In genomic region chr13:37074703-37075102, GRCh38 we compare ENCODE assay signal across 8 cellular contexts. TPM values are rescaled to one million over a fixed set of nuclear protein-coding genes. Genes with fewer than 3 reads are reported as not detected.
DNase-seq lines count a peak whose midpoint lies in the region; ATAC-seq and TF ChIP-seq lines count a peak whose summit lies in the region.

No MANE protein-coding gene starts in this region.

- no peaks in the 10 kb centered on the region for H3K9me3 Mint-ChIP-seq in HFFc6

- H3K4me3 Mint-ChIP-seq in HFFc6, result no peak overlapping the region

- H3K27me3 ChIP-seq in transverse colon, result no peaks in the 10 kb centered on the region
- no peaks in the 10 kb centered on the region for H3K27me3 ChIP-seq in aorta (ENCODE audit: control insufficient read depth in 1 of 2, insufficient read depth in 2 of 2, low read length in 1 of 2)

- TF ChIP-seq CTCF in HFFc6 (IDR thresholded peaks at IDR 0.05) (peak; percentile 80), transverse colon (IDR thresholded peaks at IDR 0.05) (peak; percentile 11 to 41 (median 30))

- H3K4me1 Mint-ChIP-seq in HFFc6 (ENCODE audit: low read depth), result peaks cover 7% of the 10 kb centered on the region

- H3K27me3 Mint-ChIP-seq in HFFc6 (ENCODE audit: insufficient read depth), result no peaks in the 10 kb centered on the region

- H3K27ac Mint-ChIP-seq in HFFc6, result no peak overlapping the region

- no peaks in the 10 kb centered on the region for H3K4me1 ChIP-seq in transverse colon
- no peaks in the 10 kb centered on the region for H3K4me1 ChIP-seq in aorta (ENCODE audit: control insufficient read depth in 1 of 2, insufficient read depth in 2 of 2, low read length in 2 of 2)

- in situ Hi-C loops in transverse colon (cut with MboI; ENCODE audit: low pct_ligation_motif_present in 1 of 4, low pct_unique_long_range_greater_than_20kb in 1 of 4, low sequenced_read_pairs in 3 of 4), result loop anchor here in 2 of 4 donors (25.0 kb wide), 2 partner anchors 538 to 1288 kb away; no protein-coding TSS in a partner anchor

- H3K4me3 ChIP-seq in transverse colon (no peak overlapping the region), aorta (ENCODE audit: low read length in 2 of 2) (no peak overlapping the region)

- no peak for TF ChIP-seq POLR2A in transverse colon (IDR thresholded peaks at IDR 0.05)

- ATAC-seq in aorta (ENCODE audit: low FRiP score) (no peak), GM21367 (IDR thresholded peaks at IDR 0.05; ENCODE audit: unreplicated experiment) (no peak)

- intact Hi-C loops in transverse colon (cut with DNase I; ENCODE audit: low total_unique reads) (loop anchor here (10.0 kb wide), 1 partner anchor 530 kb away; no protein-coding TSS in a partner anchor), aorta (cut with DNase I) (loop anchor here in 1 of 2 donors (10.0 kb wide), 1 partner anchor 530 kb away; no protein-coding TSS in a partner anchor)

- H3K36me3 Mint-ChIP-seq in HFFc6 (ENCODE audit: low read depth), result no peaks in the 10 kb centered on the region

- H3K27ac ChIP-seq in transverse colon (no peak overlapping the region), aorta (ENCODE audit: low read depth in 1 of 2, low read length in 2 of 2) (no peak overlapping the region)

- H3K36me3 ChIP-seq in transverse colon (no peaks in the 10 kb centered on the region), aorta (ENCODE audit: control insufficient read depth in 1 of 2, insufficient read depth in 2 of 2, low read length in 1 of 2) (no peaks in the 10 kb centered on the region)

- WGBS in transverse colon (ENCODE audit: low coverage in 1 of 2), 2 donors, result 0 to 7% methylated on average over 1 of the region's 1 CpG
- 0 to 3% methylated on average over 1 of the region's 1 CpG for WGBS in aorta, 2 donors

- H3K9me3 ChIP-seq in transverse colon (no peaks in the 10 kb centered on the region), aorta (ENCODE audit: control insufficient read depth, low read length) (no peaks in the 10 kb centered on the region)

- DNase-seq in AML-193 (lab: John Stamatoyannopoulos, UW) (peak; percentile 79 to 81), HFFc6 (peak; percentile 41), RPMI7951 (ENCODE audit: low read depth) (peak; percentile 42), globus pallidus (ENCODE audit: low spot score) (peak; percentile 38), transverse colon (no peak), aorta (no peak)
- no peak for DNase-seq in activated T-cell treated with anti-CD3 and anti-CD28 coated beads, Interleukin-2, amount 50 U/mL, for 48 hours

- no peak for TF ChIP-seq EP300 in transverse colon (IDR thresholded peaks at IDR 0.05; ENCODE audit: low read depth)

RNA-seq across cellular contexts. Expression of gene SUPT20H, which starts 15.2 kb away (rescaled TPM):
- 10 to 100 TPM; 46.5 to 55.4 (median 50.2) TPM for total RNA-seq in HFFc6 (2021; fragmentation: NEBNext Ultra II Directional; extraction: Animal tissue kit (Norgen Biotek cat#: 25700))
- total RNA-seq in RPMI7951 (2014; rRNA removed; shearing (Covaris generic)), result 36.6 and 60.3 TPM in 2 replicates
- total RNA-seq in transverse colon (10 to 100 TPM; 28.4 to 67.6 (median 45.3) TPM), aorta (10 to 100 TPM; 48.4 to 65.1 TPM)
- polyA plus RNA-seq in aorta, result 10 to 100 TPM; 11.4 to 35.8 TPM

RNA-seq across cellular contexts. Expression of gene CSNK1A1L, which starts 30.8 kb away (rescaled TPM):
- total RNA-seq in HFFc6 (2021; fragmentation: NEBNext Ultra II Directional; extraction: Animal tissue kit (Norgen Biotek cat#: 25700)), result not detected
- total RNA-seq in RPMI7951 (2014; rRNA removed; shearing (Covaris generic)), result not detected in 2 replicates
- total RNA-seq in transverse colon, result not detected
- not detected for total RNA-seq in aorta
- not detected for polyA plus RNA-seq in aorta

Comparison
In these comparisons a context has a peak if more than half of its experiments do, and no peak if none do; other contexts are left out.
1. DNase-seq: peak in AML-193 (2 of 2), HFFc6 (single experiment), RPMI7951 (single experiment) and globus pallidus (single experiment); none in transverse colon (single experiment), aorta (0 of 2) and activated T-cell treated with anti-CD3 and anti-CD28 coated beads, Interleukin-2, amount 50 U/mL, for 48 hours (0 of 2).